10 cellular contexts compared by ENCODE assay signal in the genomic region with DNA sequence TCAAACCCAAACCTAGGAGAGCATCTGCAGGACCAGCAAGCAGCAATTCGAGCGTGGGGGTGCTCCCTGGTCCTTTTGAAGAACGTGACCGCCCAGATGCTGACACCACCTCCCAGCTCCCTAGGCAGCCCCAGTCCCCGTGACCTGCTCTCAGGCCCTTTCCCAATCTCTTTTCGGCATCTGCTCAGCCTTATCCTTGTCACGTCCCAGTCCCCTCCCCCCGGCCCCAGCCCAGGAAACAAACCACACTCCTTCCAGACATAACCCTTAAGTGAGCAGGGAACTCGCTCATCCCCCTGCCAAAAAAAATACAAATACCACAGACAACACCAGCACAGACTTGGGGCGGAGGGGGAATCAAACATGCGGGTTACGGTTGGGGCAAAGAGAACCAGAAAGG. TPM values are rescaled to one million over a fixed set of nuclear protein-coding genes. Genes with fewer than 3 reads are reported as not detected.
A peak's percentile ranks its signal among the peaks of the same experiment; 100 is the strongest.
DNase-seq lines count a peak whose midpoint lies in the region; ATAC-seq and TF ChIP-seq lines count a peak whose summit lies in the region.
"Had no signal": no experiment of that assay in that cellular context is flagged by ENCODE, and none has a peak within 500 bp of the region (broad histone marks: within the 10 kb centered on the region; RNA-seq: fewer than 3 reads in every experiment).

No MANE protein-coding gene starts in this region.

- H3F3A ChIP-seq in OCI-LY1 (ENCODE audit: insufficient read depth, low read length): no peaks in the 10 kb centered on the region

- H3K4me2 ChIP-seq in OCI-LY1 (ENCODE audit: low read length) (peak overlapping the region; percentile 98; the same call in 1 of the 2 replicates), neuronal stem cell (ENCODE audit: insufficient read depth, low read length, poor library complexity, severe bottlenecking) (no peak overlapping the region)

- CTCF ChIA-PET in BJ (lab: Yijun Ruan, JAX): interaction anchor here (0.6 to 4.3 kb wide), 3 partner anchors 16 to 525 kb away, joined by 3 to 38 read pairs (median 5); no protein-coding TSS in a partner anchor

- no peak overlapping the region for H2BK12ac ChIP-seq in neuronal stem cell (ENCODE audit: low read length)

- no peak overlapping the region for H3K14ac ChIP-seq in neuronal stem cell (ENCODE audit: low read length)

- H2AK5ac ChIP-seq in neuronal stem cell (ENCODE audit: low read depth, low read length): no peak overlapping the region

- H3K27me3 ChIP-seq in BJ (ENCODE audit: control insufficient read depth, insufficient read depth, low read length): no peaks in the 10 kb centered on the region
- no peaks in the 10 kb centered on the region for H3K27me3 ChIP-seq in OCI-LY1 (ENCODE audit: insufficient read depth, low read length)
- H3K27me3 ChIP-seq in esophagus muscularis mucosa: no peaks in the 10 kb centered on the region
- no peaks in the 10 kb centered on the region for H3K27me3 ChIP-seq in neuronal stem cell (ENCODE audit: control insufficient read depth in 3 of 3, insufficient read depth in 3 of 3, low read depth in 1 of 3, low read length in 3 of 3)

- no peaks in the 10 kb centered on the region for H3K9me2 ChIP-seq in OCI-LY1 (ENCODE audit: low read depth, low read length)

- no peak for TF ChIP-seq POLR2A in esophagus muscularis mucosa (IDR thresholded peaks at IDR 0.05; ENCODE audit: low read depth)

- TF ChIP-seq EP300 in esophagus muscularis mucosa (IDR thresholded peaks at IDR 0.05): no peak

- H3K9ac ChIP-seq in OCI-LY1 (ENCODE audit: low read length) (no peak overlapping the region), neuronal stem cell (ENCODE audit: low read depth, low read length, poor library complexity) (no peak overlapping the region)

- ATAC-seq in GM18511 (IDR thresholded peaks at IDR 0.05; ENCODE audit: unreplicated experiment): no peak

- no peak for TF ChIP-seq CTCF in BJ (IDR thresholded peaks at IDR 0.05; ENCODE audit: insufficient read depth, low read depth, low read length)
- no peak for TF ChIP-seq CTCF in OCI-LY1 (IDR thresholded peaks at IDR 0.05; ENCODE audit: low read length)
- no peak for TF ChIP-seq CTCF in esophagus muscularis mucosa (IDR thresholded peaks at IDR 0.05)
- no peak for TF ChIP-seq CTCF in GM13977 (IDR thresholded peaks at IDR 0.05; ENCODE audit: extremely low read depth, insufficient read depth, missing control alignments)

- H3K4me3 ChIP-seq in BJ (ENCODE audit: low read depth, low read length) (no peak overlapping the region), OCI-LY1 (ENCODE audit: low read depth, low read length, poor library complexity, severe bottlenecking) (no peak overlapping the region), esophagus muscularis mucosa (peak overlapping the region in 1 of 4 donors; percentile 3), neuronal stem cell (ENCODE audit: low read length in 2 of 2) (no peak overlapping the region)

- POLR2A ChIA-PET in BJ (lab: Charles Lee): interaction anchor here (0.6 kb wide), 1 partner anchor 12 kb away, joined by 8 read pairs; no protein-coding TSS in a partner anchor

- intact Hi-C loops in esophagus muscularis mucosa (cut with DNase I): loop anchor here (10.0 kb wide), 1 partner anchor 232 kb away; no protein-coding TSS in a partner anchor

- no peak overlapping the region for H2BK120ac ChIP-seq in neuronal stem cell (ENCODE audit: low read depth, low read length)

- no peak overlapping the region for H4K91ac ChIP-seq in neuronal stem cell (ENCODE audit: low read depth, low read length, poor library complexity)

- H3K27ac ChIP-seq in OCI-LY1 (ENCODE audit: low read depth, low read length, poor library complexity, severe bottlenecking) (no peak overlapping the region), esophagus muscularis mucosa (replicated peaks in 1 of 4) (peak overlapping the region; percentile 85 to 93 (median 89)), neuronal stem cell (replicated peaks; ENCODE audit: low read length) (no peak overlapping the region)

- peak; percentile 75 for DNase-seq in BJ (ENCODE audit: low read depth)
- DNase-seq in esophagus muscularis mucosa (ENCODE audit: extremely low spot score): peak; percentile 93
- no peak for DNase-seq in neuronal stem cell (ENCODE audit: low spot score)
- no peak for DNase-seq in NCI-H1092 (lab: John Stamatoyannopoulos, UW)
- no peak for DNase-seq in cortex of kidney (lab: John Stamatoyannopoulos, UW)
- no peak for DNase-seq in GM13977 (ENCODE audit: low spot score)
- DNase-seq: effector CD8-positive, alpha-beta T cell; NCI-H1105 treated with DMSO at 0.1 percent for 48 hours had no signal

- H3K4ac ChIP-seq in neuronal stem cell (ENCODE audit: low read length): no peak overlapping the region

- H3K36me3 ChIP-seq in BJ (ENCODE audit: control insufficient read depth, insufficient read depth, low read length) (no peaks in the 10 kb centered on the region; the same call in 1 of the 2 replicates), OCI-LY1 (ENCODE audit: insufficient read depth, low read length) (peaks cover 8% of the 10 kb centered on the region; the same call in 1 of the 2 replicates), esophagus muscularis mucosa (peaks cover 0 to 7% (median 0%) of the 10 kb centered on the region in 4 donors), neuronal stem cell (replicated peaks in 1 of 2; ENCODE audit: control insufficient read depth in 2 of 2, insufficient read depth in 2 of 2, low read length in 2 of 2) (peaks cover 4 to 26% of the 10 kb centered on the region in 2 donors)

- peak overlapping the region; percentile 74 for H3K23ac ChIP-seq in neuronal stem cell (ENCODE audit: low read depth, low read length, poor library complexity)

- H2BK15ac ChIP-seq in neuronal stem cell (ENCODE audit: low read length): no peak overlapping the region

- in situ Hi-C loops in GM13977 (cut with MboI; ENCODE audit: low pct_unique_long_range_greater_than_20kb, low sequenced_read_pairs, unreplicated experiment): no loop called here

- no peaks in the 10 kb centered on the region for H4K20me1 ChIP-seq in OCI-LY1 (ENCODE audit: insufficient read depth, low read length)

- 50% methylated on average over 9 of the region's 12 CpGs for WGBS in esophagus muscularis mucosa
- no CpG with 5 or more reads among the region's 12 CpGs for WGBS in neuronal stem cell (ENCODE audit: extremely low coverage in 2 of 2, insufficient read length in 2 of 2, insufficient replicate concordance in 1 of 2), 2 donors

- peaks cover 13% of the 10 kb centered on the region for H3K79me1 ChIP-seq in neuronal stem cell (ENCODE audit: low read depth, low read length)

- no peak overlapping the region for H4K8ac ChIP-seq in neuronal stem cell (ENCODE audit: low read depth, low read length)

- no peak overlapping the region for H3K18ac ChIP-seq in neuronal stem cell (ENCODE audit: low read length)

- H3K9me3 ChIP-seq in OCI-LY1 (ENCODE audit: low read length) (no peaks in the 10 kb centered on the region), esophagus muscularis mucosa (no peaks in the 10 kb centered on the region), neuronal stem cell (replicated peaks in 1 of 2; ENCODE audit: control insufficient read depth in 2 of 2, insufficient read depth in 1 of 2, low read depth in 1 of 2, low read length in 2 of 2) (no peaks in the 10 kb centered on the region)

- H3K4me1 ChIP-seq in OCI-LY1 (ENCODE audit: insufficient read depth, low read length, severe bottlenecking) (peaks cover 27% of the 10 kb centered on the region), esophagus muscularis mucosa (peaks cover 74 to 84% (median 84%) of the 10 kb centered on the region in 4 donors), neuronal stem cell (ENCODE audit: control insufficient read depth in 2 of 2, insufficient read depth in 1 of 2, low read depth in 1 of 2, low read length in 2 of 2) (peaks cover 30 to 43% of the 10 kb centered on the region in 2 donors)

- no peak overlapping the region for H2AFZ ChIP-seq in OCI-LY1 (ENCODE audit: low read length)
- no peak overlapping the region for H2AFZ ChIP-seq in neuronal stem cell (ENCODE audit: low read length)

- peaks cover 65% of the 10 kb centered on the region for H3K79me2 ChIP-seq in OCI-LY1 (ENCODE audit: insufficient read depth, low read length)

- no peak overlapping the region for H2BK5ac ChIP-seq in neuronal stem cell (ENCODE audit: low read length)

RNA-seq across cellular contexts. Expression of a gene that starts 3.3 kb away (rescaled TPM):
- polyA plus RNA-seq in BJ (2011; rRNA removed): 19.0 and 28.1 TPM in 2 replicates
- polyA minus RNA-seq in BJ (2011; rRNA and poly(A)+ RNA removed): 25.7 and 27.5 TPM in 2 replicates
- total RNA-seq in esophagus muscularis mucosa: 10 to 100 TPM; 21.5 to 46.9 (median 33.4) TPM
- 43.3 TPM for polyA plus RNA-seq in neuronal stem cell (2013, experiment 1 of 2)
- 43.5 TPM for polyA plus RNA-seq in neuronal stem cell (2013, experiment 2 of 2)

RNA-seq across cellular contexts. Expression of a gene that starts 57.0 kb away (rescaled TPM):
- polyA plus RNA-seq in BJ (2011; rRNA removed): 0.05 and 0.10 TPM in 2 replicates
- polyA minus RNA-seq in BJ (2011; rRNA and poly(A)+ RNA removed): not detected in 2 replicates
- not detected for total RNA-seq in esophagus muscularis mucosa
- not detected for polyA plus RNA-seq in neuronal stem cell (2013, experiment 1 of 2)
- polyA plus RNA-seq in neuronal stem cell (2013, experiment 2 of 2): not detected

Comparison
In these comparisons a context has a peak if more than half of its experiments do, and no peak if none do; other contexts are left out.
1. DNase-seq: peak in BJ (single experiment) and esophagus muscularis mucosa (single experiment); none in neuronal stem cell (single experiment), NCI-H1092 (single experiment), cortex of kidney (single experiment) and GM13977 (single experiment).
2. H3K27ac ChIP-seq: peak in esophagus muscularis mucosa (4 of 4); none in OCI-LY1 (single experiment) and neuronal stem cell (single experiment).